11 cellular contexts compared by ENCODE assay signal in the genomic region with DNA sequence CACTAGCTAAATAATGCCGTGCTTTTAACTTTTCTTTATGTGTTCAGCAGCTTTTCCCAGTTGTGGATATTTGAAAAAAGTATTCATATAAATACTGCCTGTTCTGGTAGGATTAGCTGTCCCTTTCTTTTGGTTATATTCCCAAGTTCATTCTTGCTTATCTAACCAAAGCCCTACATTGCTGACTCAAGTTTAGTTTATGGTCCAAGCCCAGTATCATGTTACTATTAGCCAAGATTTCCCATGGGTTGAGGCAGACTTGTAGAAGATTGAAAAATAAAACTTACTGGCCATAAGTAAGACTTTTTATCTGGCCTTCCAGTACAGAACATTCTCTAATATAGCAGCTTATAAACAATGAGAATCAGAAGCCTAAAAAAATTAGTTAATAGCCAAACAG. TPM values are rescaled to one million over a fixed set of nuclear protein-coding genes. Genes with fewer than 3 reads are reported as not detected.
A peak's percentile ranks its signal among the peaks of the same experiment; 100 is the strongest.
DNase-seq lines count a peak whose midpoint lies in the region; ATAC-seq and TF ChIP-seq lines count a peak whose summit lies in the region.
"Had no signal": no experiment of that assay in that cellular context is flagged by ENCODE, and none has a peak within 500 bp of the region (broad histone marks: within the 10 kb centered on the region; RNA-seq: fewer than 3 reads in every experiment).

No MANE protein-coding gene starts in this region.

- TF ChIP-seq EP300 in transverse colon (IDR thresholded peaks at IDR 0.05; ENCODE audit: low read depth): no peak

- H3K79me2 ChIP-seq in Karpas-422 (ENCODE audit: low read length) (no peaks in the 10 kb centered on the region), mammary epithelial cell (ENCODE audit: insufficient read depth, low read length) (no peaks in the 10 kb centered on the region)

- H3K27ac Mint-ChIP-seq in T-helper 17 cell: no peak overlapping the region
- H3K27ac Mint-ChIP-seq: activated naive CD4-positive, alpha-beta T cell treated with anti-CD3 and anti-CD28 coated beads, Interleukin-2, amount 10 ng/mL, durations not matched to agents 7 days and 5 days; immature natural killer cell had no signal

- H3K4me2 ChIP-seq in Karpas-422 (ENCODE audit: low read depth, low read length, poor library complexity, severe bottlenecking) (peak overlapping the region; percentile 33), mammary epithelial cell (ENCODE audit: insufficient read depth, low read depth, low read length) (no peak overlapping the region)

- no peaks in the 10 kb centered on the region for H3K9me2 ChIP-seq in Karpas-422 (replicated peaks; ENCODE audit: insufficient read depth, low read length)

- TF ChIP-seq CTCF in mammary epithelial cell (conservative IDR thresholded peaks at IDR 0.05 in 1 of 2, IDR thresholded peaks at IDR 0.05 in 1 of 2; ENCODE audit: extremely low read depth in 1 of 2, insufficient read depth in 1 of 2, low read depth in 1 of 2, low read length in 2 of 2) (no peak), transverse colon (IDR thresholded peaks at IDR 0.05) (no peak)

- no peak overlapping the region for H3K4me3 Mint-ChIP-seq in T-helper 17 cell
- H3K4me3 Mint-ChIP-seq: activated naive CD4-positive, alpha-beta T cell treated with anti-CD3 and anti-CD28 coated beads, Interleukin-2, amount 10 ng/mL, durations not matched to agents 7 days and 5 days; immature natural killer cell; neural crest cell had no signal

- CTCF ChIA-PET in mammary epithelial cell (lab: Charles Lee; ENCODE audit: low non-redundant PET): no interaction called here

- TF ChIP-seq POLR2A in transverse colon (IDR thresholded peaks at IDR 0.05): no peak

- no peaks in the 10 kb centered on the region for H3K9me3 ChIP-seq in Karpas-422 (ENCODE audit: low read length)
- H3K9me3 ChIP-seq in mammary epithelial cell (replicated peaks; ENCODE audit: insufficient read depth, low read length): no peaks in the 10 kb centered on the region
- no peaks in the 10 kb centered on the region for H3K9me3 ChIP-seq in transverse colon
- H3K9me3 ChIP-seq in T-helper 17 cell (ENCODE audit: control insufficient read depth, low read length, poor library complexity, severe bottlenecking): no peaks in the 10 kb centered on the region

- no TSS peak for BruUV-seq in mammary epithelial cell (replicated peaks; lab: Mats Ljungman, UMichigan)

- WGBS in mammary epithelial cell (ENCODE audit: low coverage, missing lambda C conversion rate): 100% methylated on average over 1 of the region's 1 CpG
- WGBS in transverse colon (ENCODE audit: low coverage in 1 of 2), 2 donors: 75 to 85% methylated on average over 1 of the region's 1 CpG

- H3K4me3 ChIP-seq in Karpas-422 (ENCODE audit: low read length) (no peak overlapping the region), mammary epithelial cell (replicated peaks in 1 of 3; ENCODE audit: insufficient read depth in 1 of 3, low read depth in 2 of 3, low read length in 3 of 3) (no peak overlapping the region), transverse colon (no peak overlapping the region)

- H2AFZ ChIP-seq in Karpas-422 (ENCODE audit: low read length) (no peak overlapping the region), mammary epithelial cell (ENCODE audit: low read depth, low read length) (no peak overlapping the region)

- H3K9ac ChIP-seq in Karpas-422 (ENCODE audit: low read length): no peak overlapping the region
- H3K9ac ChIP-seq in mammary epithelial cell (ENCODE audit: insufficient read depth, low read length): no peak overlapping the region

- H3K27me3 Mint-ChIP-seq in T-helper 17 cell: no peaks in the 10 kb centered on the region

- no peak overlapping the region for H3K27ac ChIP-seq in Karpas-422 (ENCODE audit: low read length)
- H3K27ac ChIP-seq in mammary epithelial cell (ENCODE audit: insufficient read depth, low read depth, low read length): no peak overlapping the region
- H3K27ac ChIP-seq in transverse colon: peak overlapping the region in 3 of 4 donors; percentile 7 to 36 (median 22)

- no peak for DNase-seq in Karpas-422
- DNase-seq in mammary epithelial cell: peak; percentile 58
- DNase-seq in left kidney (ENCODE audit: low read depth, low spot score): peak; percentile 45
- DNase-seq in transverse colon: no peak
- no peak for DNase-seq in T-helper 17 cell
- DNase-seq in CD1c-positive myeloid dendritic cell (ENCODE audit: extremely low spot score): no peak
- DNase-seq: activated naive CD4-positive, alpha-beta T cell treated with anti-CD3 and anti-CD28 coated beads, Interleukin-2, amount 10 ng/mL, durations not matched to agents 7 days and 5 days; immature natural killer cell; NCI-H2171 treated with DMSO at 0.1 percent for 48 hours had no signal

- dilution Hi-C loops in mammary epithelial cell (cut with HindIII; ENCODE audit: low sequenced_read_pairs): no loop called here

- H4K20me1 ChIP-seq in Karpas-422 (ENCODE audit: insufficient read depth, low read depth, low read length) (no peaks in the 10 kb centered on the region), mammary epithelial cell (ENCODE audit: insufficient read depth, low read length) (no peaks in the 10 kb centered on the region)

- ATAC-seq in HG03196 (IDR thresholded peaks at IDR 0.05; ENCODE audit: unreplicated experiment): no peak
- ATAC-seq in T-helper 17 cell: no peak

- H3K4me1 ChIP-seq in Karpas-422 (ENCODE audit: low read length): peaks cover 32% of the 10 kb centered on the region
- peaks cover 28% of the 10 kb centered on the region for H3K4me1 ChIP-seq in mammary epithelial cell (ENCODE audit: insufficient read depth, low read length)
- no peaks in the 10 kb centered on the region for H3K4me1 ChIP-seq in transverse colon

- H3K36me3 ChIP-seq in Karpas-422 (ENCODE audit: insufficient read depth, low read length) (no peaks in the 10 kb centered on the region), mammary epithelial cell (ENCODE audit: insufficient read depth, low read length) (no peaks in the 10 kb centered on the region), transverse colon (no peaks in the 10 kb centered on the region)

- H3K4me1 Mint-ChIP-seq in T-helper 17 cell: peaks cover 20% of the 10 kb centered on the region
- H3K4me1 Mint-ChIP-seq: neural crest cell had no signal

- no peaks in the 10 kb centered on the region for H3K27me3 ChIP-seq in Karpas-422 (ENCODE audit: low read length)
- no peaks in the 10 kb centered on the region for H3K27me3 ChIP-seq in mammary epithelial cell (ENCODE audit: insufficient read depth, low read length)
- H3K27me3 ChIP-seq in transverse colon: no peaks in the 10 kb centered on the region

- H3K36me3 Mint-ChIP-seq in T-helper 17 cell (ENCODE audit: low read depth): no peaks in the 10 kb centered on the region

- in situ Hi-C loops in mammary epithelial cell (cut with MboI; ENCODE audit: low sequenced_read_pairs in 2 of 2) (no loop called here), transverse colon (cut with MboI; ENCODE audit: low pct_ligation_motif_present in 1 of 4, low pct_unique_long_range_greater_than_20kb in 1 of 4, low sequenced_read_pairs in 3 of 4) (no loop called here)

- intact Hi-C loops in mammary epithelial cell (cut with micrococcal nuclease) (no loop called here), transverse colon (cut with DNase I; ENCODE audit: low total_unique reads) (no loop called here)

RNA-seq across cellular contexts. Expression of a gene that starts 49.7 kb away (rescaled TPM):
- total RNA-seq in Karpas-422 (2014; rRNA removed; shearing (Covaris generic); ENCODE audit: low replicate concordance): 33.1 and 66.7 TPM in 2 replicates
- 100 to 1,000 TPM in 1 of 2 donors, 10 to 100 TPM in 1; 88.7 to 112 TPM for total RNA-seq in mammary epithelial cell
- polyA plus RNA-seq in mammary epithelial cell: 107 TPM
- 116 TPM for polyA minus RNA-seq in mammary epithelial cell
- total RNA-seq in transverse colon: 100 to 1,000 TPM in 1 of 4 donors, 10 to 100 TPM in 3; 41.6 to 105 (median 65.2) TPM
- total RNA-seq in T-helper 17 cell: 10 to 100 TPM; 58.0 to 65.5 TPM

Comparison
In these comparisons a context has a peak if more than half of its experiments do, and no peak if none do; other contexts are left out.
1. DNase-seq: peak in mammary epithelial cell (single experiment) and left kidney (single experiment); none in Karpas-422 (single experiment), transverse colon (single experiment), T-helper 17 cell (0 of 3) and CD1c-positive myeloid dendritic cell (single experiment).
2. H3K27ac ChIP-seq: peak in transverse colon (3 of 4); none in Karpas-422 (single experiment) and mammary epithelial cell (single experiment).